Comparison of ENCODE assay signal across 31 cellular contexts in the genomic region with DNA sequence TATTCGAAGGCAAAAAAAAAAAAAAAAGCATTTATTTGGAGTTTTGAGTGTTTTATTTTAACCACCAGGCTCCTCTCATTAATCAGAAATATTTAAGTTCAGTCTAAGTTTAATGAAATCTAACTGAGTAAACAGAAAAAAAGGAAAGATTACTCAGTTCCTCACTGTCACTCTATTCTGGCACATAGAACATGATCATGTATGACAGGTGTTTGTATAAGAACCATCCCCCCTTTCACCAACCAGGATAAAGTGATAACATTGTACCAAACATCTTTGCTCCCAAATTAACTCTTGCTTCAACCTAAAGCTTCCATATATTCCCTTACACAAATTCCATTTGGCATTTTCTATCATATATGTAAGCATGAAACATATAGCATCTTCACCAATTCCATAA.
"Had no signal": no experiment of that assay in that cellular context is flagged by ENCODE, and none has a peak within 500 bp of the region (broad histone marks: within the 10 kb centered on the region; RNA-seq: fewer than 3 reads in every experiment).

No MANE protein-coding gene starts in this region.

- H3K27me3 ChIP-seq: adrenal gland, body of pancreas, brain microvascular endothelial cell, breast epithelium had no signal

- H3K9me3 ChIP-seq: adrenal gland, body of pancreas, breast epithelium had no signal

- H3K36me3 ChIP-seq: adrenal gland, brain microvascular endothelial cell, breast epithelium had no signal

- ATAC-seq: activated CD8-positive, alpha-beta T cell treated with anti-CD3 and anti-CD28 coated beads for 36 hours; activated naive CD4-positive, alpha-beta T cell treated with anti-CD3 and anti-CD28 coated beads, Interleukin-2, amount 50 U/mL, for 72 hours; activated T-cell treated with anti-CD3 and anti-CD28 coated beads, Interleukin-2, amount 50 U/mL, for 4 hours; activated T-cell treated with anti-CD3 and anti-CD28 coated beads, Interleukin-2, amount 50 U/mL, for 72 hours; activated T-helper 17 cell treated with anti-CD3 and anti-CD28 coated beads, Interleukin-2, amount 50 U/mL, for 72 hours; body of pancreas had no signal

- H3K4me1 ChIP-seq: adrenal gland, body of pancreas, breast epithelium had no signal

- DNase-seq: activated B cell treated with CpG ODN at 0.5 μM for 24 hours; activated CD4-positive, alpha-beta memory T cell treated with anti-CD3 and anti-CD28 coated beads for 36 hours; activated CD4-positive, alpha-beta T cell treated with anti-CD3 and anti-CD28 coated beads for 4 hours; activated CD4-positive, alpha-beta T cell treated with anti-CD3 and anti-CD28 coated beads, Interleukin-2, amount 10 ng/mL, durations not matched to agents 24 days and 14 days; activated CD4-positive, alpha-beta T cell treated with anti-CD3 and anti-CD28 coated beads, Interleukin-2, amount 50 U/mL, for 1 hour; activated CD4-positive, alpha-beta T cell treated with anti-CD3 and anti-CD28 coated beads, Interleukin-2, amount 50 U/mL, for 4 hours; activated CD4-positive, CD25-positive, alpha-beta regulatory T cell treated with anti-CD3 and anti-CD28 coated beads, Interleukin-2, amount 50 U/mL, for 72 hours; activated CD8-positive, alpha-beta memory T cell treated with anti-CD3 and anti-CD28 coated beads, Interleukin-2, amount 50 U/mL, for 4 hours; activated CD8-positive, alpha-beta T cell treated with anti-CD3 and anti-CD28 coated beads for 36 hours; activated effector memory CD4-positive, alpha-beta T cell treated with anti-CD3 and anti-CD28 coated beads, Interleukin-2, amount 50 U/mL, for 16 hours; activated gamma-delta T cell treated with Interleukin-2 at 50 U/mL for 16 hours; activated naive CD4-positive, alpha-beta T cell; activated naive CD4-positive, alpha-beta T cell treated with anti-CD3 and anti-CD28 coated beads for 36 hours; activated naive CD4-positive, alpha-beta T cell treated with anti-CD3 and anti-CD28 coated beads, Interleukin-2, amount 50 U/mL, for 16 hours; activated naive CD8-positive, alpha-beta T cell treated with anti-CD3 and anti-CD28 coated beads for 36 hours; activated T-cell treated with anti-CD3 and anti-CD28 coated beads for 4 hours; activated T-cell treated with anti-CD3 and anti-CD28 coated beads, Interleukin-2, amount 50 U/mL, for 1 hour; activated T-cell treated with anti-CD3 and anti-CD28 coated beads, Interleukin-2, amount 50 U/mL, for 4 hours; activated T-cell treated with anti-CD3 and anti-CD28 coated beads, Interleukin-2, amount 50 U/mL, for 72 hours; adrenal gland; amniotic stem cell; aorta; body of pancreas; brain microvascular endothelial cell; central memory CD4-positive, alpha-beta T cell; T-helper 1 cell; T-helper 9 cell had no signal

- H3K27ac ChIP-seq: adrenal gland, body of pancreas, brain microvascular endothelial cell, breast epithelium, VCaP had no signal

- H3K4me3 ChIP-seq: adrenal gland, body of pancreas, breast epithelium had no signal
